Comparison of ENCODE assay signal across 18 cellular contexts in genomic region chr12:31877884-31878283, GRCh38.
DNase-seq lines count a peak whose midpoint lies in the region; ATAC-seq and TF ChIP-seq lines count a peak whose summit lies in the region.
"Had no signal": no experiment of that assay in that cellular context is flagged by ENCODE, and none has a peak within 500 bp of the region (broad histone marks: within the 10 kb centered on the region; RNA-seq: fewer than 3 reads in every experiment).

No MANE protein-coding gene starts in this region.

- H3K4me3 Mint-ChIP-seq in CD8-positive, alpha-beta T cell: no peak overlapping the region
- H3K4me3 Mint-ChIP-seq in activated naive CD8-positive, alpha-beta T cell treated with anti-CD3 and anti-CD28 coated beads for 36 hours: no peak overlapping the region
- H3K4me3 Mint-ChIP-seq in natural killer cell (peak overlapping the region; percentile 21), MCF 10A (ENCODE audit: unreplicated experiment) (no peak overlapping the region)
- H3K4me3 Mint-ChIP-seq in activated CD4-positive, alpha-beta memory T cell treated with anti-CD3 and anti-CD28 coated beads, Interleukin-2, amount 10 ng/mL, durations not matched to agents 7 days and 5 days: no peak overlapping the region

- no peaks in the 10 kb centered on the region for H3K9me3 ChIP-seq in CD8-positive, alpha-beta T cell (ENCODE audit: low read length)
- H3K9me3 ChIP-seq in MM.1S (replicated peaks; ENCODE audit: insufficient read depth, low read length): no peaks in the 10 kb centered on the region
- H3K9me3 ChIP-seq: gastroesophageal sphincter, upper lobe of right lung had no signal

- no peak overlapping the region for H3K9ac ChIP-seq in MM.1S (ENCODE audit: low read length)
- H3K9ac ChIP-seq: KMS-11 had no signal

- peaks cover 8% of the 10 kb centered on the region for H3K36me3 Mint-ChIP-seq in CD8-positive, alpha-beta T cell
- H3K36me3 Mint-ChIP-seq in activated naive CD8-positive, alpha-beta T cell treated with anti-CD3 and anti-CD28 coated beads for 36 hours: peaks cover 41% of the 10 kb centered on the region
- H3K36me3 Mint-ChIP-seq in natural killer cell: no peaks in the 10 kb centered on the region
- no peaks in the 10 kb centered on the region for H3K36me3 Mint-ChIP-seq in MCF 10A (ENCODE audit: insufficient read depth, unreplicated experiment)
- H3K36me3 Mint-ChIP-seq in activated CD4-positive, alpha-beta memory T cell treated with anti-CD3 and anti-CD28 coated beads, Interleukin-2, amount 10 ng/mL, durations not matched to agents 7 days and 5 days (ENCODE audit: low read depth): peaks cover 35% of the 10 kb centered on the region

- H3K4me1 ChIP-seq in CD8-positive, alpha-beta T cell (ENCODE audit: insufficient read depth, low read length): peaks cover 18% of the 10 kb centered on the region
- H3K4me1 ChIP-seq in MM.1S (ENCODE audit: low read length): 0 out of 2 replicates have a peak, but pooled peaks cover 6% of the 10 kb centered on the region

- BruUV-seq in MCF 10A (replicated peaks; lab: Mats Ljungman, UMichigan): no TSS peak

- POLR2A ChIA-PET in CD8-positive, alpha-beta T cell (lab: Charles Lee): interaction anchor here (1.1 to 1.4 kb wide), 2 partner anchors 13 to 18 kb away, joined by 3 to 4 read pairs; no protein-coding TSS in a partner anchor
- POLR2A ChIA-PET in MCF 10A (lab: Yijun Ruan, JAX): no interaction called here
- POLR2A ChIA-PET in activated CD4-positive, alpha-beta memory T cell treated with anti-CD3 and anti-CD28 coated beads, Interleukin-2, amount 10 ng/mL, durations not matched to agents 7 days and 5 days (lab: Charles Lee): interaction anchor here (1.1 to 1.9 kb wide), 4 partner anchors 13 to 149 kb away, joined by 3 to 12 read pairs (median 4); partner anchors contain the start of genes AMN1 and RESF1

- peaks cover 3% of the 10 kb centered on the region for H3K9me3 Mint-ChIP-seq in CD8-positive, alpha-beta T cell
- peaks cover 20% of the 10 kb centered on the region for H3K9me3 Mint-ChIP-seq in activated naive CD8-positive, alpha-beta T cell treated with anti-CD3 and anti-CD28 coated beads for 36 hours
- H3K9me3 Mint-ChIP-seq in natural killer cell (no peaks in the 10 kb centered on the region), MCF 10A (ENCODE audit: unreplicated experiment) (no peaks in the 10 kb centered on the region)
- peaks cover 24% of the 10 kb centered on the region for H3K9me3 Mint-ChIP-seq in activated CD4-positive, alpha-beta memory T cell treated with anti-CD3 and anti-CD28 coated beads, Interleukin-2, amount 10 ng/mL, durations not matched to agents 7 days and 5 days

- H3K27me3 ChIP-seq in CD8-positive, alpha-beta T cell (ENCODE audit: insufficient read depth, low read length): no peaks in the 10 kb centered on the region
- no peaks in the 10 kb centered on the region for H3K27me3 ChIP-seq in MM.1S (replicated peaks; ENCODE audit: insufficient read depth, low read length)
- H3K27me3 ChIP-seq: gastroesophageal sphincter, upper lobe of right lung had no signal

- peaks cover 51% of the 10 kb centered on the region for H3K4me1 Mint-ChIP-seq in CD8-positive, alpha-beta T cell (ENCODE audit: low read depth)
- peaks cover 28% of the 10 kb centered on the region for H3K4me1 Mint-ChIP-seq in activated naive CD8-positive, alpha-beta T cell treated with anti-CD3 and anti-CD28 coated beads for 36 hours
- H3K4me1 Mint-ChIP-seq in natural killer cell (peaks cover 42 to 45% of the 10 kb centered on the region in 2 donors), MCF 10A (ENCODE audit: insufficient read depth, unreplicated experiment) (peaks cover 5% of the 10 kb centered on the region)
- peaks cover 24% of the 10 kb centered on the region for H3K4me1 Mint-ChIP-seq in activated CD4-positive, alpha-beta memory T cell treated with anti-CD3 and anti-CD28 coated beads, Interleukin-2, amount 10 ng/mL, durations not matched to agents 7 days and 5 days

- H3K27ac Mint-ChIP-seq in CD8-positive, alpha-beta T cell: peak overlapping the region; percentile 37
- peak overlapping the region; percentile 65 for H3K27ac Mint-ChIP-seq in activated naive CD8-positive, alpha-beta T cell treated with anti-CD3 and anti-CD28 coated beads for 36 hours
- H3K27ac Mint-ChIP-seq in natural killer cell (peak overlapping the region; percentile 78 to 81), MCF 10A (ENCODE audit: low read depth, unreplicated experiment) (no peak overlapping the region)
- no peak overlapping the region for H3K27ac Mint-ChIP-seq in activated CD4-positive, alpha-beta memory T cell treated with anti-CD3 and anti-CD28 coated beads, Interleukin-2, amount 10 ng/mL, durations not matched to agents 7 days and 5 days

- H3K9me2 ChIP-seq in MM.1S (replicated peaks; ENCODE audit: insufficient read depth, low read length): no peaks in the 10 kb centered on the region

- ATAC-seq in CD8-positive, alpha-beta T cell: no peak
- ATAC-seq in natural killer cell: no peak
- ATAC-seq: esophagus mucosa, gastroesophageal sphincter, upper lobe of right lung had no signal

- H4K20me1 ChIP-seq in MM.1S (ENCODE audit: insufficient read depth, low read length): no peaks in the 10 kb centered on the region

- H3K4me3 ChIP-seq in CD8-positive, alpha-beta T cell (ENCODE audit: low read depth, low read length): no peak overlapping the region
- no peak overlapping the region for H3K4me3 ChIP-seq in MM.1S (ENCODE audit: low read length)
- H3K4me3 ChIP-seq: gastroesophageal sphincter, upper lobe of right lung had no signal

- no peak overlapping the region for H3K27ac ChIP-seq in CD8-positive, alpha-beta T cell (ENCODE audit: low read depth, low read length)
- H3K27ac ChIP-seq in MM.1S (ENCODE audit: low read length): no peak overlapping the region
- H3K27ac ChIP-seq: gastroesophageal sphincter, KMS-11, upper lobe of right lung had no signal

- H3K36me3 ChIP-seq in CD8-positive, alpha-beta T cell (ENCODE audit: insufficient read depth, low read length): no peaks in the 10 kb centered on the region
- H3K36me3 ChIP-seq in MM.1S (replicated peaks; ENCODE audit: insufficient read depth, low read length): no peaks in the 10 kb centered on the region
- H3K36me3 ChIP-seq: gastroesophageal sphincter, upper lobe of right lung had no signal

- intact Hi-C loops in CD8-positive, alpha-beta T cell (cut with DNase I, micrococcal nuclease): loop anchor here in 1 of 2 experiments (5.0 kb wide), 1 partner anchor 79 kb away; the partner anchor contains the start of gene RESF1
- intact Hi-C loops in natural killer cell (cut with micrococcal nuclease): loop anchor here (5.0 kb wide), 1 partner anchor 46 kb away; no protein-coding TSS in a partner anchor
- intact Hi-C loops in MCF 10A (cut with micrococcal nuclease): no loop called here

- H2AFZ ChIP-seq in MM.1S (ENCODE audit: low read length): no peak overlapping the region

- no peak overlapping the region for H3K4me2 ChIP-seq in MM.1S (ENCODE audit: low read depth, low read length)
- H3K4me2 ChIP-seq: KMS-11 had no signal

- H3K27me3 Mint-ChIP-seq in CD8-positive, alpha-beta T cell (ENCODE audit: low read depth): no peaks in the 10 kb centered on the region
- no peaks in the 10 kb centered on the region for H3K27me3 Mint-ChIP-seq in activated naive CD8-positive, alpha-beta T cell treated with anti-CD3 and anti-CD28 coated beads for 36 hours
- H3K27me3 Mint-ChIP-seq in natural killer cell (ENCODE audit: low read depth in 2 of 2): no peaks in the 10 kb centered on the region
- no peaks in the 10 kb centered on the region for H3K27me3 Mint-ChIP-seq in MCF 10A (ENCODE audit: insufficient read depth, unreplicated experiment)
- no peaks in the 10 kb centered on the region for H3K27me3 Mint-ChIP-seq in activated CD4-positive, alpha-beta memory T cell treated with anti-CD3 and anti-CD28 coated beads, Interleukin-2, amount 10 ng/mL, durations not matched to agents 7 days and 5 days

- H3K79me2 ChIP-seq in MM.1S (ENCODE audit: low read length): no peaks in the 10 kb centered on the region

- in situ Hi-C loops in ACHN (cut with HindIII; ENCODE audit: low pct_ligation_motif_present, low pct_unique_long_range_greater_than_20kb, low sequenced_read_pairs): no loop called here

- no peak for TF ChIP-seq CTCF in CD8-positive, alpha-beta T cell (IDR thresholded peaks at IDR 0.05)
- TF ChIP-seq CTCF in MM.1S (IDR thresholded peaks at IDR 0.05; ENCODE audit: low read length) (no peak), natural killer cell (IDR thresholded peaks at IDR 0.05) (no peak), MCF 10A (IDR thresholded peaks at IDR 0.05; ENCODE audit: unreplicated experiment) (no peak)

- CTCF ChIA-PET in CD8-positive, alpha-beta T cell (lab: Charles Lee): interaction anchor here (0.7 to 2.2 kb wide), 3 partner anchors 10 to 19 kb away, joined by 4 to 7 read pairs (median 5); no protein-coding TSS in a partner anchor
- CTCF ChIA-PET in MCF 10A (lab: Yijun Ruan, JAX): interaction anchor here (0.6 kb wide), 1 partner anchor 64 kb away, joined by 3 read pairs; no protein-coding TSS in a partner anchor
- CTCF ChIA-PET in activated CD4-positive, alpha-beta memory T cell treated with anti-CD3 and anti-CD28 coated beads, Interleukin-2, amount 10 ng/mL, durations not matched to agents 7 days and 5 days (lab: Charles Lee): no interaction called here

- H3F3A ChIP-seq in MM.1S (ENCODE audit: insufficient read depth, low read length): no peaks in the 10 kb centered on the region

- no peak for DNase-seq in CD8-positive, alpha-beta T cell
- DNase-seq in MM.1S (peak; percentile 3), natural killer cell (no peak), MCF 10A (ENCODE audit: unreplicated experiment) (no peak), ACHN (no peak)
- no peak for DNase-seq in activated naive CD8-positive, alpha-beta T cell treated with anti-CD3 and anti-CD28 coated beads for 36 hours
- no peak for DNase-seq in activated CD4-positive, alpha-beta memory T cell treated with anti-CD3 and anti-CD28 coated beads, Interleukin-2, amount 10 ng/mL, durations not matched to agents 7 days and 5 days
- DNase-seq: activated naive CD4-positive, alpha-beta T cell treated with anti-CD3 and anti-CD28 coated beads, Interleukin-2, amount 50 U/mL, for 16 hours; activated T-cell treated with anti-CD3 and anti-CD28 coated beads, Interleukin-2, amount 50 U/mL, for 1 hour; cerebellar nuclear complex; HCEC 1CT; NCI-H2029 treated with DMSO at 0.1 percent for 48 hours; NCI-H446 treated with DMSO at 0.1 percent for 48 hours; stimulated activated CD4-positive, alpha-beta T cell treated with anti-CD3 and anti-CD28 coated beads, Interleukin-4, amount 100 ng/mL, for 4 hours; upper lobe of right lung had no signal

Comparison
In these comparisons a context has a peak if more than half of its experiments do, and no peak if none do; other contexts are left out.
1. H3K27ac Mint-ChIP-seq: peak in CD8-positive, alpha-beta T cell (single experiment), activated naive CD8-positive, alpha-beta T cell treated with anti-CD3 and anti-CD28 coated beads for 36 hours (single experiment) and natural killer cell (2 of 2); none in MCF 10A (single experiment) and activated CD4-positive, alpha-beta memory T cell treated with anti-CD3 and anti-CD28 coated beads, Interleukin-2, amount 10 ng/mL, durations not matched to agents 7 days and 5 days (single experiment).